In genomic region chr2:70931376-70932000, GRCh38 we compare ENCODE assay signal across 17 cellular contexts. TPM values are rescaled to one million over a fixed set of nuclear protein-coding genes. Genes with fewer than 3 reads are reported as not detected.
DNase-seq lines count a peak whose midpoint lies in the region; ATAC-seq and TF ChIP-seq lines count a peak whose summit lies in the region.
"Had no signal": no experiment of that assay in that cellular context is flagged by ENCODE, and none has a peak within 500 bp of the region (broad histone marks: within the 10 kb centered on the region; RNA-seq: fewer than 3 reads in every experiment).

No MANE protein-coding gene starts in this region.

- H3K4me1 Mint-ChIP-seq in chondrocyte (ENCODE audit: low read depth) = no peaks in the 10 kb centered on the region
- no peaks in the 10 kb centered on the region for H3K4me1 Mint-ChIP-seq in activated naive CD8-positive, alpha-beta T cell treated with anti-CD3 and anti-CD28 coated beads, Interleukin-2, amount 50 U/mL, for 24 hours

- DNase-seq in AG08396 (ENCODE audit: low spot score) (peak; percentile 2), H4 (ENCODE audit: low spot score) (peak; percentile 1), chondrocyte (ENCODE audit: low spot score) (peak; percentile 54), myocyte (ENCODE audit: low read depth) (peak; percentile 89), NCI-H2029 (lab: John Stamatoyannopoulos, UW) (no peak), sciatic nerve (ENCODE audit: low spot score) (no peak)
- no peak for DNase-seq in activated naive CD8-positive, alpha-beta T cell treated with anti-CD3 and anti-CD28 coated beads, Interleukin-2, amount 50 U/mL, for 24 hours
- DNase-seq: DND-41; GDM1; NCI-H2081 treated with DMSO at 0.1 percent for 48 hours; NCI-H2227 treated with DMSO at 0.1 percent for 48 hours; NCI-H524 treated with DMSO at 0.1 percent for 48 hours; NK-92 treated with Interleukin-12 subunit alpha and Interleukin-12 subunit beta, amount 100 ng/mL, for 24 hours; OCI-M1; RPMI8226 had no signal

- peaks cover 6% of the 10 kb centered on the region for H3K36me3 Mint-ChIP-seq in chondrocyte (ENCODE audit: low read depth)
- H3K36me3 Mint-ChIP-seq in activated naive CD8-positive, alpha-beta T cell treated with anti-CD3 and anti-CD28 coated beads, Interleukin-2, amount 50 U/mL, for 24 hours (ENCODE audit: low read depth) = no peaks in the 10 kb centered on the region
- H3K36me3 Mint-ChIP-seq: CD8-positive, alpha-beta T cell had no signal

- no peaks in the 10 kb centered on the region for H3K9me3 Mint-ChIP-seq in chondrocyte (ENCODE audit: low read depth)
- no peaks in the 10 kb centered on the region for H3K9me3 Mint-ChIP-seq in activated naive CD8-positive, alpha-beta T cell treated with anti-CD3 and anti-CD28 coated beads, Interleukin-2, amount 50 U/mL, for 24 hours
- H3K9me3 Mint-ChIP-seq: CD8-positive, alpha-beta T cell had no signal

- H3K4me3 Mint-ChIP-seq in chondrocyte (ENCODE audit: unreplicated experiment) = no peak overlapping the region
- no peak overlapping the region for H3K4me3 Mint-ChIP-seq in activated naive CD8-positive, alpha-beta T cell treated with anti-CD3 and anti-CD28 coated beads, Interleukin-2, amount 50 U/mL, for 24 hours
- H3K4me3 Mint-ChIP-seq: CD8-positive, alpha-beta T cell had no signal

- H3K27me3 Mint-ChIP-seq in chondrocyte (ENCODE audit: low read depth) = no peaks in the 10 kb centered on the region
- H3K27me3 Mint-ChIP-seq in activated naive CD8-positive, alpha-beta T cell treated with anti-CD3 and anti-CD28 coated beads, Interleukin-2, amount 50 U/mL, for 24 hours = peaks cover 3% of the 10 kb centered on the region

- no peak overlapping the region for H3K27ac Mint-ChIP-seq in chondrocyte (ENCODE audit: unreplicated experiment)
- H3K27ac Mint-ChIP-seq in activated naive CD8-positive, alpha-beta T cell treated with anti-CD3 and anti-CD28 coated beads, Interleukin-2, amount 50 U/mL, for 24 hours = no peak overlapping the region
- H3K27ac Mint-ChIP-seq: CD8-positive, alpha-beta T cell had no signal

- intact Hi-C loops in sciatic nerve (cut with DNase I) = no loop called here

- no peak for TF ChIP-seq CTCF in chondrocyte (IDR thresholded peaks at IDR 0.05)

- ATAC-seq in activated naive CD8-positive, alpha-beta T cell treated with anti-CD3 and anti-CD28 coated beads, Interleukin-2, amount 50 U/mL, for 24 hours = no peak
- ATAC-seq in sciatic nerve = no peak
- ATAC-seq in HG02571 (IDR thresholded peaks at IDR 0.05; ENCODE audit: unreplicated experiment) = no peak
- ATAC-seq: CD8-positive, alpha-beta T cell had no signal

RNA-seq across cellular contexts. Expression of gene ATP6V1B1, which starts 4.2 kb away (rescaled TPM):
- total RNA-seq in H4 (2014; rRNA removed; shearing (Covaris generic)) = 0.33 and 0.45 TPM in 2 replicates
- 3.7 to 5.0 TPM (median 3.9 TPM) in 3 replicates for total RNA-seq in chondrocyte
- total RNA-seq in myocyte = 1.7 and 3.8 TPM in 2 replicates
- 2.1 TPM for polyA plus RNA-seq in myocyte (2012)
- 1.3 TPM for total RNA-seq in sciatic nerve
- total RNA-seq: CD8-positive, alpha-beta T cell had no signal

RNA-seq across cellular contexts. Expression of gene VAX2, which starts 31.1 kb away (rescaled TPM):
- 2.3 and 6.2 TPM in 2 replicates for total RNA-seq in H4 (2014; rRNA removed; shearing (Covaris generic))
- total RNA-seq in chondrocyte (4.5 to 5.1 TPM (median 5.0 TPM) in 3 replicates), myocyte (16.4 and 24.0 TPM in 2 replicates), sciatic nerve (1.9 TPM)
- polyA plus RNA-seq in myocyte (2012) = 8.3 TPM
- total RNA-seq: CD8-positive, alpha-beta T cell had no signal

RNA-seq across cellular contexts. Expression of gene ANKRD53, which starts 46.9 kb away (rescaled TPM):
- total RNA-seq in H4 (2014; rRNA removed; shearing (Covaris generic)) = not detected in 2 replicates
- total RNA-seq in chondrocyte = 0.85 to 2.2 TPM (median 1.8 TPM) in 3 replicates
- total RNA-seq in myocyte = 1.5 TPM in 1 of 2 replicates, not detected in the other
- 0.53 TPM for polyA plus RNA-seq in myocyte (2012)
- total RNA-seq in sciatic nerve = 2.2 TPM

Comparison
In these comparisons a context has a peak if more than half of its experiments do, and no peak if none do; other contexts are left out.
1. DNase-seq: peak in AG08396 (single experiment), H4 (single experiment), chondrocyte (single experiment) and myocyte (single experiment); none in NCI-H2029 (single experiment), activated naive CD8-positive, alpha-beta T cell treated with anti-CD3 and anti-CD28 coated beads, Interleukin-2, amount 50 U/mL, for 24 hours (single experiment) and sciatic nerve (single experiment).